9 cellular contexts compared by ENCODE assay signal in the genomic region with DNA sequence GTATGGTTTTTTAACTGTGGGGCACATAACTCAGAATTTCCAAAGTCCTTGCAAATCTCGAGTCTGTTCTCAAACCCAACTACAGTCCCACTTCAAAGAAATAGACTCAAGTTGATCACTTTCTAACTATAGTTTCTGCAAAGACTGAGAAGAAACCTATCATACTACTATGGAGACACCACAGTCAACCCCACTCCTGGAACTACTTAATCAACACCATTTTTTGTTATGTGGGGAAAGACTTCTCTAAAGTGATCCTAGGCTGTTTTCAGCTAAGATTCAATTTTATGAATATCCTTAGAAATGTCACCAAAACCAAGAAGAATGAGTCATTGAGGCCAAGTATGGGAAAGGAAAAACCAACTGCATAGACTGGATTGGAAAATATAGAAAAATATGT.
"Had no signal": no experiment of that assay in that cellular context is flagged by ENCODE, and none has a peak within 500 bp of the region (broad histone marks: within the 10 kb centered on the region; RNA-seq: fewer than 3 reads in every experiment).

No MANE protein-coding gene starts in this region.

- H2AFZ ChIP-seq: GM23338 had no signal

- H3K4me1 Mint-ChIP-seq: GM23338, H9 had no signal

- H3K4me3 Mint-ChIP-seq: GM23338, H9, HFFc6 had no signal

- H3K4me2 ChIP-seq: GM23338 had no signal

- ATAC-seq: GM23338, K562 had no signal

- H3K27ac Mint-ChIP-seq: GM23338, H9, HFFc6 had no signal

- DNase-seq: H9, HCEC 1CT, HFFc6, IMR-90 had no signal

- H3K4me3 ChIP-seq: GM23338, K562 had no signal

- H3K27ac ChIP-seq: HL-60 had no signal

- H3K9me3 Mint-ChIP-seq: GM23338 had no signal

- FAIRE-seq: H1, H54, K562 had no signal
